ENCODE assay signal across 1 cellular context in genomic region chr21:36065497-36066036, GRCh38.
TF ChIP-seq lines count a peak whose summit lies in the region.

No MANE protein-coding gene starts in this region.

TF ChIP-seq in HepG2, 621 proteins besides CTCF, POLR2A, EP300 and RAD21 (continued from another document and continues in another):
- TF ChIP-seq AHDC1 (CRISPR knock-in tag; IDR thresholded peaks at IDR 0.05; ENCODE audit: borderline replicate concordance) (peak; percentile 63; the same call in 1 of the 2 replicates), HDAC2 (CRISPR knock-in tag; IDR thresholded peaks at IDR 0.05) (0 out of 2 replicates have a peak, but pooled peaks have one; percentile 8), PHF21A (CRISPR knock-in tag; IDR thresholded peaks at IDR 0.05) (peak; percentile 92), DNMT1 (CRISPR knock-in tag; IDR thresholded peaks at IDR 0.05) (no peak), ZBTB40 (IDR thresholded peaks at IDR 0.05) (no peak), ZBTB40 (CRISPR knock-in tag; IDR thresholded peaks at IDR 0.05) (no peak), RXRB (CRISPR knock-in tag; IDR thresholded peaks at IDR 0.05; ENCODE audit: borderline replicate concordance) (peak; percentile 24; the same call in 1 of the 2 replicates), HOXA5 (CRISPR knock-in tag; IDR thresholded peaks at IDR 0.05) (0 out of 2 replicates have a peak, but pooled peaks have one; percentile 29), ZBTB25 (CRISPR knock-in tag; IDR thresholded peaks at IDR 0.05) (0 out of 2 replicates have a peak, but pooled peaks have one; percentile 23), FOSL1 (CRISPR knock-in tag; IDR thresholded peaks at IDR 0.05; ENCODE audit: borderline replicate concordance) (no peak), ZNF563 (CRISPR knock-in tag; IDR thresholded peaks at IDR 0.05) (no peak), SAP130 (CRISPR knock-in tag; IDR thresholded peaks at IDR 0.05; ENCODE audit: low read depth) (peak; percentile 31; the same call in 1 of the 2 replicates), ARID3A (IDR thresholded peaks at IDR 0.05; ENCODE audit: low read depth, low read length) (peak; percentile 38; the same call in 1 of the 2 replicates), GABPA (IDR thresholded peaks at IDR 0.05; ENCODE audit: low read depth, low read length) (no peak), GABPA (CRISPR knock-in tag; IDR thresholded peaks at IDR 0.05; ENCODE audit: low read depth) (peak; percentile 12; the same call in 1 of the 2 replicates), RELA (CRISPR knock-in tag; IDR thresholded peaks at IDR 0.05) (no peak), ERF (CRISPR knock-in tag; IDR thresholded peaks at IDR 0.05) (0 out of 2 replicates have a peak, but pooled peaks have one; percentile 46), THAP11 (CRISPR knock-in tag; IDR thresholded peaks at IDR 0.05) (peak; percentile 23; the same call in 1 of the 2 replicates), NFATC3 (CRISPR knock-in tag; IDR thresholded peaks at IDR 0.05) (no peak), ZNF607 (CRISPR knock-in tag; IDR thresholded peaks at IDR 0.05; ENCODE audit: borderline replicate concordance) (no peak), ZKSCAN1 (IDR thresholded peaks at IDR 0.05; ENCODE audit: low read length) (no peak), SMAD3 (CRISPR knock-in tag; IDR thresholded peaks at IDR 0.05) (no peak), ZNF577 (CRISPR knock-in tag; IDR thresholded peaks at IDR 0.05; ENCODE audit: borderline replicate concordance, low read depth) (no peak), NCOA1 (CRISPR knock-in tag; IDR thresholded peaks at IDR 0.05) (no peak), MAFK (conservative IDR thresholded peaks at IDR 0.05 in 1 of 2, IDR thresholded peaks at IDR 0.05 in 1 of 2; ENCODE audit: low read length in 2 of 2) (0 out of 4 replicates have a peak, but pooled peaks of 1 of the 2 experiments have one; percentile 19), DMAP1 (CRISPR knock-in tag; IDR thresholded peaks at IDR 0.05) (0 out of 2 replicates have a peak, but pooled peaks have one; percentile 37), WIZ (CRISPR knock-in tag; IDR thresholded peaks at IDR 0.05) (no peak), KAT7 (CRISPR knock-in tag; IDR thresholded peaks at IDR 0.05; ENCODE audit: borderline replicate concordance) (no peak), ATF7 (IDR thresholded peaks at IDR 0.05) (no peak), ATF7 (CRISPR knock-in tag; IDR thresholded peaks at IDR 0.05) (no peak), SMARCE1 (IDR thresholded peaks at IDR 0.05; ENCODE audit: borderline replicate concordance) (no peak), TBX3 (IDR thresholded peaks at IDR 0.05; ENCODE audit: borderline replicate concordance) (0 out of 2 replicates have a peak, but pooled peaks have one; percentile 14), NKX3-1 (CRISPR knock-in tag; IDR thresholded peaks at IDR 0.05) (no peak), GFI1 (CRISPR knock-in tag; IDR thresholded peaks at IDR 0.05; ENCODE audit: borderline replicate concordance) (peak; percentile 94), NRL (CRISPR knock-in tag; IDR thresholded peaks at IDR 0.05; ENCODE audit: borderline replicate concordance) (no peak), ZNF205 (CRISPR knock-in tag; IDR thresholded peaks at IDR 0.05) (peak; percentile 99), NCOA2 (CRISPR knock-in tag; IDR thresholded peaks at IDR 0.05) (peak; percentile 44; the same call in 1 of the 2 replicates), NFRKB (IDR thresholded peaks at IDR 0.05) (no peak), ASH2L (IDR thresholded peaks at IDR 0.05; ENCODE audit: insufficient read length, low read depth, low read length) (peak; percentile 48), ZNF839 (CRISPR knock-in tag; IDR thresholded peaks at IDR 0.05; ENCODE audit: borderline replicate concordance) (no peak), MBNL3 (CRISPR knock-in tag; conservative IDR thresholded peaks at IDR 0.05) (no peak), RORA (CRISPR knock-in tag; IDR thresholded peaks at IDR 0.05) (no peak), HNF4A (CRISPR knock-in tag; IDR thresholded peaks at IDR 0.05) (peak; percentile 80), SOX13 (IDR thresholded peaks at IDR 0.05) (no peak), SOX13 (CRISPR knock-in tag; conservative IDR thresholded peaks at IDR 0.05 in 1 of 2, IDR thresholded peaks at IDR 0.05 in 1 of 2) (peak in 1 of 2 experiments; percentile 32; a peak in 1 of 4 replicates), SMC3 (IDR thresholded peaks at IDR 0.05; ENCODE audit: low read length) (no peak), ZNF598 (CRISPR knock-in tag; IDR thresholded peaks at IDR 0.05; ENCODE audit: borderline replicate concordance) (no peak), MAF1 (CRISPR knock-in tag; IDR thresholded peaks at IDR 0.05; ENCODE audit: borderline replicate concordance) (no peak), KLF13 (CRISPR knock-in tag; IDR thresholded peaks at IDR 0.05) (no peak), ZNF629 (CRISPR knock-in tag; conservative IDR thresholded peaks at IDR 0.05) (peak; percentile 88), ZFP62 (CRISPR knock-in tag; IDR thresholded peaks at IDR 0.05) (no peak)
- TF ChIP-seq, protein P1, sequence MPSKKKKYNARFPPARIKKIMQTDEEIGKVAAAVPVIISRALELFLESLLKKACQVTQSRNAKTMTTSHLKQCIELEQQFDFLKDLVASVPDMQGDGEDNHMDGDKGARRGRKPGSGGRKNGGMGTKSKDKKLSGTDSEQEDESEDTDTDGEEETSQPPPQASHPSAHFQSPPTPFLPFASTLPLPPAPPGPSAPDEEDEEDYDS (CRISPR knock-in tag; IDR thresholded peaks at IDR 0.05) = peak; percentile 77
